Comparison of ENCODE assay signal across 1 cellular context in the genomic region with DNA sequence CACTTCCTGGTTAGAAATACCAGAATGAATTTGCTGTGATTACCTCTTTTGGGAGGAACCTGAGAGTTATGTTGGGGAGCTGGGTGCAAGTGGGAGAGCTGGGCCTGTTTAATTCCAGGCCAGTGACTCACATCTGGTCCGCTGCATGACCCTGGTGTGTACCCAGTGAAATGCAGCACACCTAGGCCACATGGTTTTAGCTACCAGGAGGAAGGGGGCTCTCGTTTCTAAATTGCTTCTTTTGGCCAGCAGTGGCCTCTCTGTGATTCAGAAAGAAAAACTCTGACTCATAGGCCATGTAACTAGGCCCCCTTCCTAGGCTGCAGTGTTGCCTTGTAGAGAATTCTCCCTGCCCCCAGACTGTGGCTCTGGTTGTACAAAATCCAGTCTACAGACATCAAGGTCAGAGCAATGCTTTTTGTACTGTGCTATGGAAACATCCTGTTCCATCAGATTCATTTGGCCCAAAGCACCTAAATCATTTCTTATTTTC.
TF ChIP-seq lines count a peak whose summit lies in the region.

No MANE protein-coding gene starts in this region.

TF ChIP-seq in HCT116, 20 proteins besides CTCF, POLR2A, EP300 and RAD21 (continued from another document):
- TF ChIP-seq, protein P1, sequence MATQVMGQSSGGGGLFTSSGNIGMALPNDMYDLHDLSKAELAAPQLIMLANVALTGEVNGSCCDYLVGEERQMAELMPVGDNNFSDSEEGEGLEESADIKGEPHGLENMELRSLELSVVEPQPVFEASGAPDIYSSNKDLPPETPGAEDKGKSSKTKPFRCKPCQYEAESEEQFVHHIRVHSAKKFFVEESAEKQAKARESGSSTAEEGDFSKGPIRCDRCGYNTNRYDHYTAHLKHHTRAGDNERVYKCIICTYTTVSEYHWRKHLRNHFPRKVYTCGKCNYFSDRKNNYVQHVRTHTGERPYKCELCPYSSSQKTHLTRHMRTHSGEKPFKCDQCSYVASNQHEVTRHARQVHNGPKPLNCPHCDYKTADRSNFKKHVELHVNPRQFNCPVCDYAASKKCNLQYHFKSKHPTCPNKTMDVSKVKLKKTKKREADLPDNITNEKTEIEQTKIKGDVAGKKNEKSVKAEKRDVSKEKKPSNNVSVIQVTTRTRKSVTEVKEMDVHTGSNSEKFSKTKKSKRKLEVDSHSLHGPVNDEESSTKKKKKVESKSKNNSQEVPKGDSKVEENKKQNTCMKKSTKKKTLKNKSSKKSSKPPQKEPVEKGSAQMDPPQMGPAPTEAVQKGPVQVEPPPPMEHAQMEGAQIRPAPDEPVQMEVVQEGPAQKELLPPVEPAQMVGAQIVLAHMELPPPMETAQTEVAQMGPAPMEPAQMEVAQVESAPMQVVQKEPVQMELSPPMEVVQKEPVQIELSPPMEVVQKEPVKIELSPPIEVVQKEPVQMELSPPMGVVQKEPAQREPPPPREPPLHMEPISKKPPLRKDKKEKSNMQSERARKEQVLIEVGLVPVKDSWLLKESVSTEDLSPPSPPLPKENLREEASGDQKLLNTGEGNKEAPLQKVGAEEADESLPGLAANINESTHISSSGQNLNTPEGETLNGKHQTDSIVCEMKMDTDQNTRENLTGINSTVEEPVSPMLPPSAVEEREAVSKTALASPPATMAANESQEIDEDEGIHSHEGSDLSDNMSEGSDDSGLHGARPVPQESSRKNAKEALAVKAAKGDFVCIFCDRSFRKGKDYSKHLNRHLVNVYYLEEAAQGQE (IDR thresholded peaks at IDR 0.05; ENCODE audit: low read depth) = no peak
- TF ChIP-seq SIN3A (IDR thresholded peaks at IDR 0.05; ENCODE audit: low read depth) = no peak
- TF ChIP-seq, protein P2, sequence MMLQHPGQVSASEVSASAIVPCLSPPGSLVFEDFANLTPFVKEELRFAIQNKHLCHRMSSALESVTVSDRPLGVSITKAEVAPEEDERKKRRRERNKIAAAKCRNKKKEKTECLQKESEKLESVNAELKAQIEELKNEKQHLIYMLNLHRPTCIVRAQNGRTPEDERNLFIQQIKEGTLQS (IDR thresholded peaks at IDR 0.05) = no peak
- no peak for TF ChIP-seq FOSL1 (IDR thresholded peaks at IDR 0.05; ENCODE audit: low read depth)
